ENCODE assay signal across 1 cellular context in the genomic region with DNA sequence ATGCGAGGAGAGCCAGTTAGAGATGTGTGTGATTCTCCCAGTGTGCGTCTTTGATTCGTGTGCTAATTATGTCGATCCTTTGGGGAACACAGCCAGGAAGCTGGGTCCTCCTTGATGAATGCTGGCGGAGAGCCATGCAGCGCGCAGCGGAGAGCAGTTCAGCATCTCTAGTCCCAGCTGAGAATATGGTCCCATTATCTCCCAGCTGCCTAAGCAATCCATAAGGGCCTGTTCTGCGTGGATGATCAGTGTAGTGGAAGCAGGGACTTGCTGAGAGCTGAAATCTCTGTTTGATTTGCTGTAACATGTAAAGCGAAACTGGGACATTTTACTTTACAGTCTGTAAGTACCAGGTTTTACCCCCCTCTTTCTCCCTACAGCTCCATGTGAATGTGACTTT.
TF ChIP-seq lines count a peak whose summit lies in the region.

No MANE protein-coding gene starts in this region.

TF ChIP-seq in H1, 55 proteins besides CTCF, POLR2A, EP300 and RAD21 (continued from another document):
- TF ChIP-seq, protein P1, sequence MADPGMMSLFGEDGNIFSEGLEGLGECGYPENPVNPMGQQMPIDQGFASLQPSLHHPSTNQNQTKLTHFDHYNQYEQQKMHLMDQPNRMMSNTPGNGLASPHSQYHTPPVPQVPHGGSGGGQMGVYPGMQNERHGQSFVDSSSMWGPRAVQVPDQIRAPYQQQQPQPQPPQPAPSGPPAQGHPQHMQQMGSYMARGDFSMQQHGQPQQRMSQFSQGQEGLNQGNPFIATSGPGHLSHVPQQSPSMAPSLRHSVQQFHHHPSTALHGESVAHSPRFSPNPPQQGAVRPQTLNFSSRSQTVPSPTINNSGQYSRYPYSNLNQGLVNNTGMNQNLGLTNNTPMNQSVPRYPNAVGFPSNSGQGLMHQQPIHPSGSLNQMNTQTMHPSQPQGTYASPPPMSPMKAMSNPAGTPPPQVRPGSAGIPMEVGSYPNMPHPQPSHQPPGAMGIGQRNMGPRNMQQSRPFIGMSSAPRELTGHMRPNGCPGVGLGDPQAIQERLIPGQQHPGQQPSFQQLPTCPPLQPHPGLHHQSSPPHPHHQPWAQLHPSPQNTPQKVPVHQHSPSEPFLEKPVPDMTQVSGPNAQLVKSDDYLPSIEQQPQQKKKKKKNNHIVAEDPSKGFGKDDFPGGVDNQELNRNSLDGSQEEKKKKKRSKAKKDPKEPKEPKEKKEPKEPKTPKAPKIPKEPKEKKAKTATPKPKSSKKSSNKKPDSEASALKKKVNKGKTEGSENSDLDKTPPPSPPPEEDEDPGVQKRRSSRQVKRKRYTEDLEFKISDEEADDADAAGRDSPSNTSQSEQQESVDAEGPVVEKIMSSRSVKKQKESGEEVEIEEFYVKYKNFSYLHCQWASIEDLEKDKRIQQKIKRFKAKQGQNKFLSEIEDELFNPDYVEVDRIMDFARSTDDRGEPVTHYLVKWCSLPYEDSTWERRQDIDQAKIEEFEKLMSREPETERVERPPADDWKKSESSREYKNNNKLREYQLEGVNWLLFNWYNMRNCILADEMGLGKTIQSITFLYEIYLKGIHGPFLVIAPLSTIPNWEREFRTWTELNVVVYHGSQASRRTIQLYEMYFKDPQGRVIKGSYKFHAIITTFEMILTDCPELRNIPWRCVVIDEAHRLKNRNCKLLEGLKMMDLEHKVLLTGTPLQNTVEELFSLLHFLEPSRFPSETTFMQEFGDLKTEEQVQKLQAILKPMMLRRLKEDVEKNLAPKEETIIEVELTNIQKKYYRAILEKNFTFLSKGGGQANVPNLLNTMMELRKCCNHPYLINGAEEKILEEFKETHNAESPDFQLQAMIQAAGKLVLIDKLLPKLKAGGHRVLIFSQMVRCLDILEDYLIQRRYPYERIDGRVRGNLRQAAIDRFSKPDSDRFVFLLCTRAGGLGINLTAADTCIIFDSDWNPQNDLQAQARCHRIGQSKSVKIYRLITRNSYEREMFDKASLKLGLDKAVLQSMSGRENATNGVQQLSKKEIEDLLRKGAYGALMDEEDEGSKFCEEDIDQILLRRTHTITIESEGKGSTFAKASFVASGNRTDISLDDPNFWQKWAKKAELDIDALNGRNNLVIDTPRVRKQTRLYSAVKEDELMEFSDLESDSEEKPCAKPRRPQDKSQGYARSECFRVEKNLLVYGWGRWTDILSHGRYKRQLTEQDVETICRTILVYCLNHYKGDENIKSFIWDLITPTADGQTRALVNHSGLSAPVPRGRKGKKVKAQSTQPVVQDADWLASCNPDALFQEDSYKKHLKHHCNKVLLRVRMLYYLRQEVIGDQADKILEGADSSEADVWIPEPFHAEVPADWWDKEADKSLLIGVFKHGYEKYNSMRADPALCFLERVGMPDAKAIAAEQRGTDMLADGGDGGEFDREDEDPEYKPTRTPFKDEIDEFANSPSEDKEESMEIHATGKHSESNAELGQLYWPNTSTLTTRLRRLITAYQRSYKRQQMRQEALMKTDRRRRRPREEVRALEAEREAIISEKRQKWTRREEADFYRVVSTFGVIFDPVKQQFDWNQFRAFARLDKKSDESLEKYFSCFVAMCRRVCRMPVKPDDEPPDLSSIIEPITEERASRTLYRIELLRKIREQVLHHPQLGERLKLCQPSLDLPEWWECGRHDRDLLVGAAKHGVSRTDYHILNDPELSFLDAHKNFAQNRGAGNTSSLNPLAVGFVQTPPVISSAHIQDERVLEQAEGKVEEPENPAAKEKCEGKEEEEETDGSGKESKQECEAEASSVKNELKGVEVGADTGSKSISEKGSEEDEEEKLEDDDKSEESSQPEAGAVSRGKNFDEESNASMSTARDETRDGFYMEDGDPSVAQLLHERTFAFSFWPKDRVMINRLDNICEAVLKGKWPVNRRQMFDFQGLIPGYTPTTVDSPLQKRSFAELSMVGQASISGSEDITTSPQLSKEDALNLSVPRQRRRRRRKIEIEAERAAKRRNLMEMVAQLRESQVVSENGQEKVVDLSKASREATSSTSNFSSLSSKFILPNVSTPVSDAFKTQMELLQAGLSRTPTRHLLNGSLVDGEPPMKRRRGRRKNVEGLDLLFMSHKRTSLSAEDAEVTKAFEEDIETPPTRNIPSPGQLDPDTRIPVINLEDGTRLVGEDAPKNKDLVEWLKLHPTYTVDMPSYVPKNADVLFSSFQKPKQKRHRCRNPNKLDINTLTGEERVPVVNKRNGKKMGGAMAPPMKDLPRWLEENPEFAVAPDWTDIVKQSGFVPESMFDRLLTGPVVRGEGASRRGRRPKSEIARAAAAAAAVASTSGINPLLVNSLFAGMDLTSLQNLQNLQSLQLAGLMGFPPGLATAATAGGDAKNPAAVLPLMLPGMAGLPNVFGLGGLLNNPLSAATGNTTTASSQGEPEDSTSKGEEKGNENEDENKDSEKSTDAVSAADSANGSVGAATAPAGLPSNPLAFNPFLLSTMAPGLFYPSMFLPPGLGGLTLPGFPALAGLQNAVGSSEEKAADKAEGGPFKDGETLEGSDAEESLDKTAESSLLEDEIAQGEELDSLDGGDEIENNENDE (IDR thresholded peaks at IDR 0.05; ENCODE audit: insufficient replicate concordance, low read length): no peak
- TF ChIP-seq CBX5 (IDR thresholded peaks at IDR 0.05; ENCODE audit: low read depth, low read length) (no peak), SIN3A (conservative IDR thresholded peaks at IDR 0.05 in 1 of 2, IDR thresholded peaks at IDR 0.05 in 1 of 2; ENCODE audit: low read depth in 1 of 2, low read length in 2 of 2) (no peak), TCF12 (IDR thresholded peaks at IDR 0.05; ENCODE audit: low read depth, low read length) (peak; percentile 68; the same call in 1 of the 2 replicates), POLR2AphosphoS5 (IDR thresholded peaks at IDR 0.05; ENCODE audit: low read depth, low read length) (peak; percentile 81)
TF ChIP-seq in H1: peak in this region for 2.
